ENCODE assay signal across 9 cellular contexts in genomic region chr9:137044502-137045177, GRCh38. TPM values are rescaled to one million over a fixed set of nuclear protein-coding genes. Genes with fewer than 3 reads are reported as not detected.
DNase-seq lines count a peak whose midpoint lies in the region; ATAC-seq, FAIRE-seq and TF ChIP-seq lines count a peak whose summit lies in the region.
"Had no signal": no experiment of that assay in that cellular context is flagged by ENCODE, and none has a peak within 500 bp of the region (broad histone marks: within the 10 kb centered on the region; RNA-seq: fewer than 3 reads in every experiment).

No MANE protein-coding gene starts in this region.

- BruUV-seq in Panc1 (replicated peaks; lab: Mats Ljungman, UMichigan): no TSS peak

- no peak for TF ChIP-seq POLR2A in GM12892 (IDR thresholded peaks at IDR 0.05; ENCODE audit: low read depth, low read length)

- ATAC-seq in Panc1: no peak
- no peak for ATAC-seq in GM19023 (IDR thresholded peaks at IDR 0.05; ENCODE audit: unreplicated experiment)

- CTCF ChIA-PET in Panc1 (lab: Charles Lee): no interaction called here

- H3K9me3 ChIP-seq in Panc1 (ENCODE audit: control insufficient read depth, insufficient read depth, low read depth, low read length): no peaks in the 10 kb centered on the region

- in situ Hi-C loops in Panc1 (cut with HindIII; ENCODE audit: low pct_unique_long_range_greater_than_20kb, low sequenced_read_pairs): no loop called here

- peak; percentile 83 for DNase-seq in DMS 273 (lab: John Stamatoyannopoulos, UW; ENCODE audit: unreplicated experiment)
- DNase-seq in DMS 273 treated with DMSO at 0.1 percent for 48 hours (lab: John Stamatoyannopoulos, UW): no peak
- DNase-seq in Panc1 (ENCODE audit: low read depth, low spot score): no peak
- DNase-seq in fibroblast of pulmonary artery (ENCODE audit: low read depth): no peak
- no peak for DNase-seq in GM12892 (ENCODE audit: insufficient read length)
- DNase-seq in NK-92 (lab: John Stamatoyannopoulos, UW; ENCODE audit: unreplicated experiment): no peak

- no peak for TF ChIP-seq CTCF in Panc1 (IDR thresholded peaks at IDR 0.05)
- no peak for TF ChIP-seq CTCF in fibroblast of pulmonary artery (IDR thresholded peaks at IDR 0.05; ENCODE audit: low read length, missing control alignments)

- peaks cover 10% of the 10 kb centered on the region; the same call in 1 of the 2 replicates for H3K4me1 ChIP-seq in Panc1 (ENCODE audit: control insufficient read depth, insufficient read depth, low read length)
- peaks cover 17% of the 10 kb centered on the region for H3K4me1 ChIP-seq in rectal smooth muscle tissue (ENCODE audit: control insufficient read depth, insufficient read depth, low read length)

- H3K27me3 ChIP-seq in Panc1 (ENCODE audit: control insufficient read depth, insufficient read depth, low read length): no peaks in the 10 kb centered on the region
- peaks cover 24% of the 10 kb centered on the region for H3K27me3 ChIP-seq in rectal smooth muscle tissue (ENCODE audit: control insufficient read depth, insufficient read depth, low read length)

- POLR2A ChIA-PET in Panc1 (lab: Charles Lee): no interaction called here

- no peak overlapping the region for H3K27ac ChIP-seq in Panc1 (ENCODE audit: low read length)
- H3K27ac ChIP-seq in rectal smooth muscle tissue (ENCODE audit: low read depth, low read length): no peak overlapping the region

- H3K9ac ChIP-seq in rectal smooth muscle tissue (ENCODE audit: low read length): no peak overlapping the region

- no peak for FAIRE-seq in GM12892 (lab: Jason Lieb, UNC)
- FAIRE-seq: A204.1 had no signal

- peak overlapping the region; percentile 52 to 54 for H3K4me3 ChIP-seq in Panc1 (ENCODE audit: low read depth in 2 of 2, low read length in 2 of 2)
- H3K4me3 ChIP-seq in fibroblast of pulmonary artery (replicated peaks; ENCODE audit: low read depth, low read length): peak overlapping the region; percentile 57
- peak overlapping the region; percentile 64 for H3K4me3 ChIP-seq in rectal smooth muscle tissue (ENCODE audit: low read length)

- intact Hi-C loops in Panc1 (cut with micrococcal nuclease; ENCODE audit: unreplicated experiment): no loop called here

- H3K36me3 ChIP-seq in Panc1 (ENCODE audit: control insufficient read depth, insufficient read depth, low read length) (no peaks in the 10 kb centered on the region), rectal smooth muscle tissue (ENCODE audit: control insufficient read depth, insufficient read depth, low read length) (no peaks in the 10 kb centered on the region)

RNA-seq across cellular contexts. Expression of gene NPDC1, which starts 1.3 kb away (rescaled TPM):
- total RNA-seq in Panc1 (2021; ENCODE audit: unreplicated experiment): 43.5 TPM
- polyA plus RNA-seq in Panc1 (2012; ENCODE audit: insufficient read length): 73.8 TPM
- polyA plus RNA-seq in GM12892 (2012; ENCODE audit: missing spikeins): 0.19 TPM

RNA-seq across cellular contexts. Expression of gene ENTPD2, which starts 9.2 kb away (rescaled TPM):
- 2.8 TPM for total RNA-seq in Panc1 (2021; ENCODE audit: unreplicated experiment)
- 5.5 TPM for polyA plus RNA-seq in Panc1 (2012; ENCODE audit: insufficient read length)
- 1.6 TPM for polyA plus RNA-seq in GM12892 (2012; ENCODE audit: missing spikeins)

RNA-seq across cellular contexts. Expression of gene FUT7, which starts 12.8 kb away (rescaled TPM):
- not detected for total RNA-seq in Panc1 (2021; ENCODE audit: unreplicated experiment)
- not detected for polyA plus RNA-seq in Panc1 (2012; ENCODE audit: insufficient read length)
- 0.08 TPM for polyA plus RNA-seq in GM12892 (2012; ENCODE audit: missing spikeins)

RNA-seq across cellular contexts. Expression of gene ABCA2, which starts 16.6 kb away (rescaled TPM):
- 27.0 TPM for total RNA-seq in Panc1 (2021; ENCODE audit: unreplicated experiment)
- 66.0 TPM for polyA plus RNA-seq in Panc1 (2012; ENCODE audit: insufficient read length)
- 1.4 TPM for polyA plus RNA-seq in GM12892 (2012; ENCODE audit: missing spikeins)

RNA-seq across cellular contexts. Expression of gene SAPCD2, which starts 25.7 kb away (rescaled TPM):
- 18.4 TPM for total RNA-seq in Panc1 (2021; ENCODE audit: unreplicated experiment)
- polyA plus RNA-seq in Panc1 (2012; ENCODE audit: insufficient read length): 11.5 TPM
- polyA plus RNA-seq in GM12892 (2012; ENCODE audit: missing spikeins): 2.5 TPM
